ENCODE assay signal across 8 cellular contexts in the genomic region with DNA sequence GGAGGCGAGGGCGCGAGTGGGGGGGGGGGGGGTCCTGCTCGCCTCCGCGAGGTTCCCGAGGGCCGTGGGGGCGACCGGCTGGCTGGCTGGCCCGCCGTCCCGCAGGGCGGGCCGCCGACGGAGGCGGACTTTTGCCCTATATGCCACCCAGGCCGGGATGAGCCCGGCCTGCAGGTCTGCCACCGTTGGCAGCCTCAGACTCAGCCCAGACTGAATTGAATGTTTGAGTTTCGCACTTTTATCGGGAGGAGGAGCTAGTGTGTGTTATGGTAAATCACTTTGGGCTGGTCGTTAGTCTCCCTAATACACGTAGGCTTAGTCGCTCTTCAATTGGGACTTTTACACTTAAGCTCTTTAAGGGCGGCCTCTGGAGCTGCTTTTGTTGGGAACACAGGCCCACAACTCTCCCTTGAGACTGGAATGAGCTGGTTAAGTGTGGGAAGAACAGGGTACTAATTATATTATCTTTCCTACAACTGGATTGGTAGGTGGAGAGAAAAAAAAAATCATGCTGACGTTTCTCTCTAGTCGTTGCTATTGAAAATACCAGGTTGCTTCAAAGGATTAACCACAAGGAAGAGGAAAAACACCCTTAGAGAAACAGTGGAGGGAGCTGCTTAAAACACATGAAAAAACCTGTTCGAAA. TPM values are rescaled to one million over a fixed set of nuclear protein-coding genes. Genes with fewer than 3 reads are reported as not detected.
DNase-seq lines count a peak whose midpoint lies in the region; ATAC-seq, FAIRE-seq and TF ChIP-seq lines count a peak whose summit lies in the region.

No MANE protein-coding gene starts in this region.

- H3K4me3 ChIP-seq in bronchial epithelial cell (ENCODE audit: low read depth, low read length): peak overlapping the region; percentile 56
- H3K4me3 ChIP-seq in kidney (ENCODE audit: low read length in 2 of 2): peak overlapping the region; percentile 53 to 56

- H3K9me3 ChIP-seq in kidney (ENCODE audit: control insufficient read depth in 1 of 2, low read length in 2 of 2): no peaks in the 10 kb centered on the region

- no peak for FAIRE-seq in bronchial epithelial cell (lab: Jason Lieb, UNC)
- FAIRE-seq in kidney (lab: Jason Lieb, UNC): no peak

- peaks cover 25% of the 10 kb centered on the region for H3K36me3 Mint-ChIP-seq in stimulated activated naive CD8-positive, alpha-beta T cell treated with anti-CD3 and anti-CD28 coated beads, Interleukin-15, Interleukin-2, amounts not matched to agents 100 ng/mL and 50 ng/mL, for 24 hours (ENCODE audit: low read depth)

- H3K9ac ChIP-seq in kidney (ENCODE audit: low read length in 2 of 2): peak overlapping the region; percentile 74 to 91

- H3K36me3 ChIP-seq in bronchial epithelial cell (ENCODE audit: control insufficient read depth, insufficient read depth, low read length) (peaks cover 11% of the 10 kb centered on the region), kidney (ENCODE audit: control insufficient read depth in 1 of 2, insufficient read depth in 2 of 2, low read length in 2 of 2) (peaks cover 5 to 20% of the 10 kb centered on the region in 2 donors)

- H3K27me3 ChIP-seq in bronchial epithelial cell (ENCODE audit: control insufficient read depth, insufficient read depth, low read length): no peaks in the 10 kb centered on the region

- peak overlapping the region; percentile 74 for H3K4me3 Mint-ChIP-seq in stimulated activated naive CD8-positive, alpha-beta T cell treated with anti-CD3 and anti-CD28 coated beads, Interleukin-15, Interleukin-2, amounts not matched to agents 100 ng/mL and 50 ng/mL, for 24 hours

- TF ChIP-seq CTCF in bronchial epithelial cell (IDR thresholded peaks at IDR 0.05; ENCODE audit: insufficient read depth, low read length, severe bottlenecking) (peak; percentile 28), kidney (IDR thresholded peaks at IDR 0.05; ENCODE audit: borderline replicate concordance, extremely low read depth, insufficient read depth) (no peak)

- ATAC-seq in HG02571 (IDR thresholded peaks at IDR 0.05; ENCODE audit: unreplicated experiment): peak; percentile 14

- no peaks in the 10 kb centered on the region for H3K27me3 Mint-ChIP-seq in stimulated activated naive CD8-positive, alpha-beta T cell treated with anti-CD3 and anti-CD28 coated beads, Interleukin-15, Interleukin-2, amounts not matched to agents 100 ng/mL and 50 ng/mL, for 24 hours

- H3K9me3 Mint-ChIP-seq in stimulated activated naive CD8-positive, alpha-beta T cell treated with anti-CD3 and anti-CD28 coated beads, Interleukin-15, Interleukin-2, amounts not matched to agents 100 ng/mL and 50 ng/mL, for 24 hours: no peaks in the 10 kb centered on the region

- peaks cover 51% of the 10 kb centered on the region for H3K4me1 Mint-ChIP-seq in stimulated activated naive CD8-positive, alpha-beta T cell treated with anti-CD3 and anti-CD28 coated beads, Interleukin-15, Interleukin-2, amounts not matched to agents 100 ng/mL and 50 ng/mL, for 24 hours (ENCODE audit: low read depth)

- peak overlapping the region; percentile 100 for H3K27ac Mint-ChIP-seq in stimulated activated naive CD8-positive, alpha-beta T cell treated with anti-CD3 and anti-CD28 coated beads, Interleukin-15, Interleukin-2, amounts not matched to agents 100 ng/mL and 50 ng/mL, for 24 hours

- intact Hi-C loops in kidney (cut with DNase I): loop anchor here (10.0 kb wide), 3 partner anchors 114 to 374 kb away; no protein-coding TSS in a partner anchor

- H3K27ac ChIP-seq in kidney (ENCODE audit: low read depth in 2 of 2, low read length in 2 of 2): peak overlapping the region; percentile 100

- peak; percentile 63 to 72 for DNase-seq in activated CD4-positive, alpha-beta T cell treated with anti-CD3 and anti-CD28 coated beads for 4 hours
- DNase-seq in activated CD4-positive, alpha-beta T cell treated with anti-CD3 and anti-CD28 coated beads for 48 hours: no peak
- DNase-seq in MV-4-11 (lab: John Stamatoyannopoulos, UW): peak; percentile 91
- peak; percentile 70 for DNase-seq in SHP77 treated with DMSO at 0.1 percent for 48 hours (lab: John Stamatoyannopoulos, UW)
- DNase-seq in bronchial epithelial cell (ENCODE audit: low read depth): peak; percentile 91
- no peak for DNase-seq in kidney

- H3K4me1 ChIP-seq in kidney (ENCODE audit: control insufficient read depth in 1 of 2, insufficient read depth in 1 of 2, low read depth in 1 of 2, low read length in 2 of 2): peaks cover 23 to 30% of the 10 kb centered on the region in 2 donors

RNA-seq across cellular contexts. Expression of a gene that starts 1.3 kb away (rescaled TPM):
- total RNA-seq in bronchial epithelial cell (64.1 and 80.3 TPM in 2 replicates), kidney (130 TPM)
- polyA plus RNA-seq in kidney (ENCODE audit: insufficient read depth, low read depth, low replicate concordance): 53.8 TPM

Comparison
In these comparisons a context has a peak if more than half of its experiments do, and no peak if none do; other contexts are left out.
1. DNase-seq: peak in activated CD4-positive, alpha-beta T cell treated with anti-CD3 and anti-CD28 coated beads for 4 hours (2 of 2), MV-4-11 (single experiment), SHP77 treated with DMSO at 0.1 percent for 48 hours (single experiment) and bronchial epithelial cell (single experiment); none in activated CD4-positive, alpha-beta T cell treated with anti-CD3 and anti-CD28 coated beads for 48 hours (single experiment) and kidney (single experiment).